In genomic region chr12:130669205-130669557, GRCh38 we compare ENCODE assay signal across 2 cellular contexts.
TF ChIP-seq lines count a peak whose summit lies in the region.

No MANE protein-coding gene starts in this region.

TF ChIP-seq in HepG2, 621 proteins besides CTCF, POLR2A, EP300 and RAD21:
- no peak for TF ChIP-seq BRD4 (CRISPR knock-in tag; IDR thresholded peaks at IDR 0.05)
- peak; percentile 0; the same call in 1 of the 2 replicates for TF ChIP-seq MNT (IDR thresholded peaks at IDR 0.05)
- TF ChIP-seq CHD2 (IDR thresholded peaks at IDR 0.05; ENCODE audit: low read depth, low read length): peak; percentile 71; the same call in 1 of the 2 replicates

TF ChIP-seq in K562, 482 proteins besides CTCF, POLR2A, EP300 and RAD21 (continues in another document):
- TF ChIP-seq MNT (conservative IDR thresholded peaks at IDR 0.05): peak in 1 of 2 experiments; percentile 41; a peak in 2 of 4 replicates
- TF ChIP-seq KLF16 (IDR thresholded peaks at IDR 0.05): no peak
- no peak for TF ChIP-seq MTF1 (CRISPR knock-in tag; IDR thresholded peaks at IDR 0.05; ENCODE audit: borderline replicate concordance)
- TF ChIP-seq GATAD2B (IDR thresholded peaks at IDR 0.05; ENCODE audit: borderline replicate concordance): no peak
- TF ChIP-seq E2F3 (CRISPR knock-in tag; IDR thresholded peaks at IDR 0.05): no peak
- no peak for TF ChIP-seq WHSC1 (IDR thresholded peaks at IDR 0.05; ENCODE audit: low read length)
- no peak for TF ChIP-seq YBX1 (IDR thresholded peaks at IDR 0.05)
- no peak for TF ChIP-seq SRSF1 (IDR thresholded peaks at IDR 0.05; ENCODE audit: low read depth, low read length)
- TF ChIP-seq THAP12 (CRISPR knock-in tag; IDR thresholded peaks at IDR 0.05): no peak
- no peak for TF ChIP-seq ZNF561 (CRISPR knock-in tag; conservative IDR thresholded peaks at IDR 0.05)
- no peak for TF ChIP-seq ZNF431 (CRISPR knock-in tag; IDR thresholded peaks at IDR 0.05)
- peak; percentile 35; the same call in 1 of the 2 replicates for TF ChIP-seq TFAP4 (CRISPR knock-in tag; IDR thresholded peaks at IDR 0.05; ENCODE audit: borderline replicate concordance)
- no peak for TF ChIP-seq E4F1 (CRISPR knock-in tag; IDR thresholded peaks at IDR 0.05; ENCODE audit: borderline replicate concordance)
- TF ChIP-seq YY1 (IDR thresholded peaks at IDR 0.05; ENCODE audit: borderline replicate concordance in 1 of 3, control insufficient read depth in 1 of 3, extremely low read depth in 1 of 3, insufficient read depth in 3 of 3, insufficient read length in 1 of 3, insufficient replicate concordance in 2 of 3, low read depth in 1 of 3, low read length in 2 of 3): no peak
- TF ChIP-seq MIER1 (IDR thresholded peaks at IDR 0.05; ENCODE audit: low read depth): no peak
- TF ChIP-seq E2F6 (IDR thresholded peaks at IDR 0.05; ENCODE audit: borderline replicate concordance in 1 of 2, extremely low read depth in 1 of 2, insufficient read depth in 1 of 2, insufficient read length in 1 of 2, low read depth in 1 of 2, low read length in 1 of 2, poor library complexity in 1 of 2, severe bottlenecking in 1 of 2): peak in 1 of 2 experiments; percentile 29
- TF ChIP-seq ZSCAN29 (IDR thresholded peaks at IDR 0.05): no peak
- no peak for TF ChIP-seq ZNF639 (CRISPR knock-in tag; conservative IDR thresholded peaks at IDR 0.05 in 1 of 2, IDR thresholded peaks at IDR 0.05 in 1 of 2)
- TF ChIP-seq CBFA2T3 (IDR thresholded peaks at IDR 0.05): 0 out of 2 replicates have a peak, but pooled peaks have one; percentile 23
- TF ChIP-seq USF2 (CRISPR knock-in tag; IDR thresholded peaks at IDR 0.05): peak; percentile 52
- TF ChIP-seq NUFIP1 (IDR thresholded peaks at IDR 0.05; ENCODE audit: partially characterized antibody): no peak
- no peak for TF ChIP-seq SRSF9 (IDR thresholded peaks at IDR 0.05; ENCODE audit: borderline replicate concordance, low read depth, low read length)
- no peak for TF ChIP-seq ELF1 (tag; IDR thresholded peaks at IDR 0.05)
- no peak for TF ChIP-seq ZZZ3 (IDR thresholded peaks at IDR 0.05)
- peak; percentile 52; the same call in 1 of the 2 replicates for TF ChIP-seq SOX6 (IDR thresholded peaks at IDR 0.05)
- TF ChIP-seq ZNF589 (CRISPR knock-in tag; IDR thresholded peaks at IDR 0.05; ENCODE audit: low read depth): no peak
- TF ChIP-seq ZNF143 (CRISPR knock-in tag; IDR thresholded peaks at IDR 0.05): no peak
- TF ChIP-seq MAFF (IDR thresholded peaks at IDR 0.05; ENCODE audit: low read length): peak; percentile 50; the same call in 1 of the 2 replicates
- peak; percentile 76 for TF ChIP-seq CREB3L1 (IDR thresholded peaks at IDR 0.05; ENCODE audit: borderline replicate concordance, low read depth)
- no peak for TF ChIP-seq STAT5A (IDR thresholded peaks at IDR 0.05; ENCODE audit: borderline replicate concordance, low read length)
- 0 out of 2 replicates have a peak, but pooled peaks have one; percentile 33 for TF ChIP-seq LCOR (CRISPR knock-in tag; IDR thresholded peaks at IDR 0.05)
- no peak for TF ChIP-seq ZBTB49 (CRISPR knock-in tag; IDR thresholded peaks at IDR 0.05; ENCODE audit: borderline replicate concordance)
- TF ChIP-seq THRAP3 (IDR thresholded peaks at IDR 0.05; ENCODE audit: borderline replicate concordance): no peak
- TF ChIP-seq ZNF212 (CRISPR knock-in tag; IDR thresholded peaks at IDR 0.05): no peak
- no peak for TF ChIP-seq ZNF311 (CRISPR knock-in tag; IDR thresholded peaks at IDR 0.05)
- TF ChIP-seq MBD2 (IDR thresholded peaks at IDR 0.05; ENCODE audit: borderline replicate concordance, low read depth): no peak
- TF ChIP-seq ZNF830 (CRISPR knock-in tag; IDR thresholded peaks at IDR 0.05): no peak
- no peak for TF ChIP-seq E2F8 (IDR thresholded peaks at IDR 0.05; ENCODE audit: low read depth, partially characterized antibody)
- no peak for TF ChIP-seq PYGO2 (tag; IDR thresholded peaks at IDR 0.05)
- no peak for TF ChIP-seq TFAM (CRISPR knock-in tag; conservative IDR thresholded peaks at IDR 0.05)
- TF ChIP-seq TCF3 (CRISPR knock-in tag; IDR thresholded peaks at IDR 0.05): peak; percentile 17; the same call in 1 of the 2 replicates
- TF ChIP-seq SREBF1 (IDR thresholded peaks at IDR 0.05; ENCODE audit: borderline replicate concordance, low read depth, low read length): no peak
- TF ChIP-seq L3MBTL2 (IDR thresholded peaks at IDR 0.05): peak; percentile 90
- no peak for TF ChIP-seq KLF1 (tag; IDR thresholded peaks at IDR 0.05)
- TF ChIP-seq CEBPB (tag; IDR thresholded peaks at IDR 0.05): peak; percentile 53; the same call in 1 of the 2 replicates
